9 cellular contexts compared by ENCODE assay signal in the genomic region with DNA sequence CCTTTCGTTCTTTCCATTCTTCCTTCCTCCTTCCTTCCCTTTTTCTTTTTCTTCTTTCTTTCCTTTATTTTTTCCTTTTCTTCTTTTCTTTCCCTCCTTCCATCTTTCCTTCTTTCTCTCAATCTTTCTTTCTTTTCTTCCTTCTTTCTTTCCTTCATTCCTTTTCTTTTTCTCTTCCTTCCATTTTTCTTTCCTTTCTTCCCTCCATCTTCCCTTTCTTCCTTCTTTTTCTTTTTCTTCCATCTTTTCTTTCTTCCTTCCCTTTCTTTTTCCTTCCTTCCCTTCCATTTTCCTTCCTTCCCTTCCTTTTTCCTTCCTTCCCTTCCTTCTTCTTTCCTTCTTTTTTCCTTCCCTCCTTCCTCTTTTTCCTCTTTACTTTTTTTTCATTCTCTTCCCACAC.
"Had no signal": no experiment of that assay in that cellular context is flagged by ENCODE, and none has a peak within 500 bp of the region (broad histone marks: within the 10 kb centered on the region; RNA-seq: fewer than 3 reads in every experiment).

No MANE protein-coding gene starts in this region.

- H3K27me3 Mint-ChIP-seq: IgD-negative memory B cell had no signal

- DNase-seq: H9, HCEC 1CT, HFFc6 had no signal

- H3K4me2 ChIP-seq: GM23338 had no signal

- H3K4me3 Mint-ChIP-seq: GM23338, H9, HFFc6 had no signal

- H3K4me1 Mint-ChIP-seq: GM23338, IgD-negative memory B cell had no signal

- H3K4me3 ChIP-seq: GM23338 had no signal

- FAIRE-seq: H1, H54, HepG2 had no signal

- H3K27ac Mint-ChIP-seq: GM23338, H9, HFFc6, IgD-negative memory B cell had no signal

- H3K27ac ChIP-seq: HL-60 had no signal

- H2AFZ ChIP-seq: GM23338 had no signal

- H3K36me3 Mint-ChIP-seq: IgD-negative memory B cell had no signal

- ATAC-seq: GM23338, HepG2 had no signal
